In the genomic region with DNA sequence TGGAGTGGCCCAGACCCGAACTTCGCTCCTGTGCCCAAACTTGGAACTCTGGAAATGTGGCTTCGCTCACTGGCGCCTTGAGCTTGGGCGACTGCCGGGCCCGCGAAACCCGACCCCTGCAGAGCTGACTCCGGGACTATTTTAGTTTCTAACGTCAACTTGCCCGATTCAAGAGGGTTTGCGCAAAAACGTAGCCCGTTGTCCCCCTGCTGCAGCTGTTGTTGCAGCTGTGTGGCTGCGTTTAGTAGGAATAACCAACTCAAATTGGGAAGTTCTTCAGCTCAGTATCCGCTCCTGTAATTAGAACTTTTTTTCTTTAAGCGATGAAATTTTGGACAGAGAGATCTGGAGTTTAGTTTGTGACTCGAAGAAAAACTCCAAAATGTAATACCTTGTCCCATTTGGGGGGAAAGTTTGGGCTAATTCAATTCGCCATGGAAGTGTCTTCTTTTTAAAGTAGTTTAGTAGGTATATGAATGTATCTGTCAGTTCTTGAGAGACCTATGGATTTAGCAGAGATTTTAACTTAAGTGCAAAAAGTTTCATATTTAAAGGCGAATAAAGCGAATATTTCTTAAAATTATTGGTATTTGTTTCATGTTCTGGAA, we compare ENCODE assay signal across 8 cellular contexts. TPM values are rescaled to one million over a fixed set of nuclear protein-coding genes. Genes with fewer than 3 reads are reported as not detected.
A peak's percentile ranks its signal among the peaks of the same experiment; 100 is the strongest.
DNase-seq lines count a peak whose midpoint lies in the region; TF ChIP-seq lines count a peak whose summit lies in the region.

No MANE protein-coding gene starts in this region.

- BruUV-seq in MCF 10A (replicated peaks; lab: Mats Ljungman, UMichigan): TSS peak; percentile 24

- TF ChIP-seq POLR2A in lower leg skin (IDR thresholded peaks at IDR 0.05) (no peak), transverse colon (IDR thresholded peaks at IDR 0.05) (no peak)

- peak overlapping the region; percentile 100 for H3K27ac Mint-ChIP-seq in MCF 10A (ENCODE audit: low read depth, unreplicated experiment)

- intact Hi-C loops in MCF 10A (cut with micrococcal nuclease) (loop anchor here (5.0 kb wide), 2 partner anchors 301 to 481 kb away; no protein-coding TSS in a partner anchor), lower leg skin (cut with DNase I; ENCODE audit: low total_unique reads) (no loop called here), transverse colon (cut with DNase I; ENCODE audit: low total_unique reads) (loop anchor here (5.0 to 10.0 kb wide), 2 partner anchors 93 to 316 kb away; no protein-coding TSS in a partner anchor)

- 0 to 1% methylated on average over 22 of the region's 22 CpGs for WGBS in lower leg skin, 2 donors
- 0 to 1% methylated on average over 7 to 22 of the region's 22 CpGs for WGBS in transverse colon (ENCODE audit: low coverage in 1 of 2), 2 donors

- H3K36me3 Mint-ChIP-seq in MCF 10A (ENCODE audit: insufficient read depth, unreplicated experiment): peaks cover 38% of the 10 kb centered on the region

- H3K4me1 Mint-ChIP-seq in MCF 10A (ENCODE audit: insufficient read depth, unreplicated experiment): peaks cover 22% of the 10 kb centered on the region

- H3K4me3 ChIP-seq in lower leg skin (ENCODE audit: low read depth, poor library complexity, severe bottlenecking): peak overlapping the region; percentile 97
- peak overlapping the region; percentile 81 to 100 (median 96) for H3K4me3 ChIP-seq in transverse colon

- peak overlapping the region; percentile 98 to 100 (median 99) for H3K27ac ChIP-seq in transverse colon

- POLR2A ChIA-PET in MCF 10A (lab: Yijun Ruan, JAX): interaction anchor here (0.6 to 9.0 kb wide), 42 partner anchors 9 to 701 kb away, joined by 3 to 250 read pairs (median 9); a partner anchor contains a TSS

- peak overlapping the region; percentile 86 for H3K4me3 Mint-ChIP-seq in MCF 10A (ENCODE audit: unreplicated experiment)

- CTCF ChIA-PET in MCF 10A (lab: Yijun Ruan, JAX): interaction anchor here (0.6 to 6.5 kb wide), 12 partner anchors 8 to 416 kb away, joined by 3 to 71 read pairs (median 4); no protein-coding TSS in a partner anchor

- H3K9me3 Mint-ChIP-seq in MCF 10A (ENCODE audit: unreplicated experiment): no peaks in the 10 kb centered on the region

- peaks cover 9 to 63% (median 32%) of the 10 kb centered on the region in 4 donors for H3K4me1 ChIP-seq in transverse colon

- no peaks in the 10 kb centered on the region for H3K27me3 ChIP-seq in transverse colon

- in situ Hi-C loops in transverse colon (cut with MboI; ENCODE audit: low pct_ligation_motif_present in 1 of 4, low pct_unique_long_range_greater_than_20kb in 1 of 4, low sequenced_read_pairs in 3 of 4): loop anchor here (10.0 to 25.0 kb wide), 5 partner anchors 93 to 486 kb away; no protein-coding TSS in a partner anchor

- TF ChIP-seq CTCF in MCF 10A (IDR thresholded peaks at IDR 0.05; ENCODE audit: unreplicated experiment) (no peak), lower leg skin (IDR thresholded peaks at IDR 0.05) (no peak), transverse colon (IDR thresholded peaks at IDR 0.05) (no peak)

- H3K36me3 ChIP-seq in transverse colon: peaks cover 0 to 12% (median 2%) of the 10 kb centered on the region in 4 donors

- no peaks in the 10 kb centered on the region for H3K9me3 ChIP-seq in transverse colon

- no peak for TF ChIP-seq EP300 in transverse colon (IDR thresholded peaks at IDR 0.05; ENCODE audit: low read depth)

- DNase-seq in DMS 273 (lab: John Stamatoyannopoulos, UW; ENCODE audit: unreplicated experiment) (peak; percentile 64), DMS 273 treated with DMSO at 0.1 percent for 48 hours (lab: John Stamatoyannopoulos, UW) (no peak), NAMALWA (ENCODE audit: low spot score) (peak; percentile 71), MCF 10A (ENCODE audit: unreplicated experiment) (no peak), lower leg skin (ENCODE audit: low spot score in 2 of 2) (no peak), transverse colon (peak; percentile 40), germinal center (ENCODE audit: low spot score) (no peak), amniotic stem cell (lab: John Stamatoyannopoulos, UW) (no peak)

- H3K27me3 Mint-ChIP-seq in MCF 10A (ENCODE audit: insufficient read depth, unreplicated experiment): no peaks in the 10 kb centered on the region

RNA-seq across cellular contexts. Expression of a gene that starts 0.6 kb away (rescaled TPM):
- total RNA-seq in MCF 10A (2022) (286 and 332 TPM in 2 replicates), lower leg skin (100 to 1,000 TPM; 240 to 337 (median 294) TPM), transverse colon (100 to 1,000 TPM; 257 to 511 (median 338) TPM)

RNA-seq across cellular contexts. Expression of a gene that starts 13.8 kb away (rescaled TPM):
- 175 and 229 TPM in 2 replicates for total RNA-seq in MCF 10A (2022)
- 100 to 1,000 TPM; 240 to 360 (median 286) TPM for total RNA-seq in lower leg skin
- 100 to 1,000 TPM in 3 of 4 donors, 10 to 100 TPM in 1; 78.2 to 558 (median 337) TPM for total RNA-seq in transverse colon

RNA-seq across cellular contexts. Expression of a gene that starts 28.4 kb away (rescaled TPM):
- total RNA-seq in MCF 10A (2022) (0.21 and 0.88 TPM in 2 replicates), lower leg skin (1 to 10 TPM in 3 of 4 donors, under 1 TPM in 1; 0.67 to 2.1 (median 1.5) TPM), transverse colon (10 to 100 TPM in 1 of 4 donors, 1 to 10 TPM in 3; 6.0 to 30.4 (median 7.7) TPM)

Comparison
In these comparisons a context has a peak if more than half of its experiments do, and no peak if none do; other contexts are left out.
1. DNase-seq: peak in DMS 273 (single experiment), NAMALWA (single experiment) and transverse colon (single experiment); none in DMS 273 treated with DMSO at 0.1 percent for 48 hours (single experiment), MCF 10A (single experiment), lower leg skin (0 of 2), germinal center (single experiment) and amniotic stem cell (single experiment).